In the genomic region with DNA sequence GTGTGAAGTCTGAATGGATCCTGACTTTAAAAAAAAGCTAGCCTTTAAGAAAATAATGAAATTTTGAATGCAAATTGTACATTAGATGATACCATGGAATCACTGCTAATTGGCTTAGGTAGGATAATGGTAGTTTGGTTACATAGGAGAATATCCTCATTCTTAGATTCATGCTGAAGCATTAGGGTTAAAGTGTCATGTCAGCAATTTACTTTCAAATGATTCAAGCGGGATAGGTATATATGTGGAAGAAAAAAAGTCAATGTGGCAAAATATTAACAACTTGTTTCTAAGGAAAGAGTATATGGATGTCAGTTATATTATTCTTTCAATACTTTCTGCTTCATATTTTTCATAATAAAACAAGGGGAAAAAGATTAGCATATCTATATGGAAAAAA, we compare ENCODE assay signal across 19 cellular contexts. TPM values are rescaled to one million over a fixed set of nuclear protein-coding genes. Genes with fewer than 3 reads are reported as not detected.
DNase-seq lines count a peak whose midpoint lies in the region; ATAC-seq, FAIRE-seq and TF ChIP-seq lines count a peak whose summit lies in the region.
"Had no signal": no experiment of that assay in that cellular context is flagged by ENCODE, and none has a peak within 500 bp of the region (broad histone marks: within the 10 kb centered on the region; RNA-seq: fewer than 3 reads in every experiment).

No MANE protein-coding gene starts in this region.

- H3K27me3 Mint-ChIP-seq in activated T-helper 1 cell treated with anti-CD3 and anti-CD28 coated beads, Interleukin-12 subunit alpha, Interleukin-12 subunit beta, Interleukin-2, Interleukin-4 antibody, amounts not matched to agents 30 ng/mL and 10 ng/mL and 1 ng/mL, durations not matched to agents 14 hours and 24 hours and 36 hours (ENCODE audit: insufficient read depth): no peaks in the 10 kb centered on the region
- H3K27me3 Mint-ChIP-seq: CD4-positive, alpha-beta memory T cell had no signal

- H3K36me3 ChIP-seq in K562 (ENCODE audit: control insufficient read depth, insufficient read depth, low read length) (peaks cover 19% of the 10 kb centered on the region), pancreas (no peaks in the 10 kb centered on the region), neuronal stem cell (replicated peaks in 1 of 2; ENCODE audit: control insufficient read depth in 2 of 2, insufficient read depth in 2 of 2, low read length in 2 of 2) (peaks cover 0 to 45% of the 10 kb centered on the region in 2 donors)

- H2AFZ ChIP-seq in K562 (ENCODE audit: low read depth, low read length) (no peak overlapping the region), neuronal stem cell (ENCODE audit: low read length) (no peak overlapping the region)
- H2AFZ ChIP-seq: GM23338 had no signal

- FAIRE-seq in A549 (lab: Jason Lieb, UNC) (peak; percentile 67), G401.6 (lab: Jason Lieb, UNC) (peak; percentile 90), K562 (lab: Jason Lieb, UNC) (no peak), pancreas (lab: Jason Lieb, UNC) (peak; percentile 26)
- FAIRE-seq: GM12878 had no signal

- CTCF ChIA-PET in A549 (lab: Yijun Ruan, JAX) (interaction anchor here (1.1 kb wide), 1 partner anchor 14 kb away, joined by 4 read pairs; no protein-coding TSS in a partner anchor), K562 (lab: Yijun Ruan, JAX; ENCODE audit: low intra/inter-chr PET ratio) (no interaction called here)

- peaks cover 7% of the 10 kb centered on the region for H3K36me3 Mint-ChIP-seq in activated T-helper 1 cell treated with anti-CD3 and anti-CD28 coated beads, Interleukin-12 subunit alpha, Interleukin-12 subunit beta, Interleukin-2, Interleukin-4 antibody, amounts not matched to agents 30 ng/mL and 10 ng/mL and 1 ng/mL, durations not matched to agents 14 hours and 24 hours and 36 hours (ENCODE audit: low read depth)

- H2AK5ac ChIP-seq in neuronal stem cell (ENCODE audit: low read depth, low read length): no peak overlapping the region

- TF ChIP-seq POLR2A in A549 (IDR thresholded peaks at IDR 0.05; ENCODE audit: low read length) (no peak), K562 (conservative IDR thresholded peaks at IDR 0.05) (no peak)

- H2BK5ac ChIP-seq in neuronal stem cell (ENCODE audit: low read length): no peak overlapping the region

- H2BK15ac ChIP-seq in neuronal stem cell (ENCODE audit: low read length): no peak overlapping the region

- 95% methylated on average over 1 of the region's 1 CpG for WGBS in A549 (ENCODE audit: missing lambda C conversion rate)
- 94% methylated on average over 1 of the region's 1 CpG for WGBS in K562 (ENCODE audit: insufficient coverage, low coverage, missing lambda C conversion rate)
- WGBS in pancreas, 2 donors: 91 to 97% methylated on average over 1 of the region's 1 CpG
- whole genome bisulfite sequencing in neuronal stem cell (ENCODE audit: extremely low coverage in 2 of 2, insufficient read length in 2 of 2, insufficient replicate concordance in 1 of 2), 2 donors: no CpG with 5 or more reads among the region's 1 CpG

- H3K27ac ChIP-seq in A549 (no peak overlapping the region), K562 (ENCODE audit: extremely low read depth, low read depth, low read length) (no peak overlapping the region), pancreas (no peak overlapping the region), neuronal stem cell (replicated peaks; ENCODE audit: low read length) (no peak overlapping the region)

- no peaks in the 10 kb centered on the region for H3K79me1 ChIP-seq in neuronal stem cell (ENCODE audit: low read depth, low read length)

- DNase-seq in A549 (ENCODE audit: low read depth in 1 of 2, low spot score in 1 of 2) (no peak), K562 (ENCODE audit: extremely low read depth in 1 of 4, low spot score in 3 of 4) (no peak), pancreas (no peak), neuronal stem cell (ENCODE audit: low spot score) (no peak), OCI-M1 (lab: John Stamatoyannopoulos, UW) (no peak)
- no peak for DNase-seq in activated T-helper 1 cell treated with anti-CD3 and anti-CD28 coated beads, Interleukin-12 subunit alpha, Interleukin-12 subunit beta, Interleukin-2, Interleukin-4 antibody, amounts not matched to agents 30 ng/mL and 10 ng/mL and 1 ng/mL, durations not matched to agents 14 hours and 24 hours and 36 hours (ENCODE audit: low spot score)
- DNase-seq: 8988T; C1 segment of cervical spinal cord; Calu3; CD4-positive, alpha-beta memory T cell; COR-L47; DMS153; DND-41; GDM1; H7; HCEC 1CT had no signal

- in situ Hi-C loops in K562 (cut with MboI): no loop called here

- H4K8ac ChIP-seq in neuronal stem cell (ENCODE audit: low read depth, low read length): no peak overlapping the region

- peaks cover 6% of the 10 kb centered on the region for H3K4me1 Mint-ChIP-seq in activated T-helper 1 cell treated with anti-CD3 and anti-CD28 coated beads, Interleukin-12 subunit alpha, Interleukin-12 subunit beta, Interleukin-2, Interleukin-4 antibody, amounts not matched to agents 30 ng/mL and 10 ng/mL and 1 ng/mL, durations not matched to agents 14 hours and 24 hours and 36 hours (ENCODE audit: low read depth)
- H3K4me1 Mint-ChIP-seq: GM23338 had no signal

- H3K14ac ChIP-seq in neuronal stem cell (ENCODE audit: low read length): no peak overlapping the region

- peaks cover 8% of the 10 kb centered on the region; the same call in 2 of the 3 replicates for H3K4me1 ChIP-seq in A549
- H3K4me1 ChIP-seq in K562 (replicated peaks in 1 of 2; ENCODE audit: control insufficient read depth in 2 of 2, insufficient read depth in 2 of 2, low read length in 2 of 2): no peaks in the 10 kb centered on the region
- H3K4me1 ChIP-seq in pancreas: peaks cover 0 to 7% (median 0%) of the 10 kb centered on the region in 3 donors
- peaks cover 0 to 1% of the 10 kb centered on the region in 2 donors for H3K4me1 ChIP-seq in neuronal stem cell (ENCODE audit: control insufficient read depth in 2 of 2, insufficient read depth in 1 of 2, low read depth in 1 of 2, low read length in 2 of 2)

- TF ChIP-seq RAD21 in A549 (conservative IDR thresholded peaks at IDR 0.05 in 1 of 2, IDR thresholded peaks at IDR 0.05 in 1 of 2) (no peak), K562 (CRISPR knock-in tag; conservative IDR thresholded peaks at IDR 0.05 in 1 of 2, IDR thresholded peaks at IDR 0.05 in 1 of 2) (no peak)

- H4K91ac ChIP-seq in neuronal stem cell (ENCODE audit: low read depth, low read length, poor library complexity): no peak overlapping the region

- H3K4me2 ChIP-seq in A549: no peak overlapping the region
- no peak overlapping the region for H3K4me2 ChIP-seq in K562 (ENCODE audit: insufficient read depth, low read length)
- no peak overlapping the region for H3K4me2 ChIP-seq in neuronal stem cell (ENCODE audit: insufficient read depth, low read length, poor library complexity, severe bottlenecking)
- H3K4me2 ChIP-seq: GM23338 had no signal

- POLR2A ChIA-PET in A549 (lab: Yijun Ruan, JAX) (no interaction called here), K562 (lab: Yijun Ruan, JAX) (interaction anchor here (0.7 to 1.6 kb wide), 4 partner anchors 8 to 1497 kb away, joined by 3 to 4 read pairs (median 4); a partner anchor contains a TSS)

- intact Hi-C loops in K562 (cut with micrococcal nuclease) (no loop called here), pancreas (cut with DNase I) (no loop called here)
- intact Hi-C loops in activated T-helper 1 cell treated with anti-CD3 and anti-CD28 coated beads, Interleukin-12 subunit alpha, Interleukin-12 subunit beta, Interleukin-2, Interleukin-4 antibody, amounts not matched to agents 30 ng/mL and 10 ng/mL and 1 ng/mL, durations not matched to agents 14 hours and 24 hours and 36 hours (cut with micrococcal nuclease): no loop called here

- H3K9ac ChIP-seq in K562 (ENCODE audit: insufficient read depth in 1 of 2, low read depth in 2 of 2, low read length in 2 of 2): no peak overlapping the region
- H3K9ac ChIP-seq in neuronal stem cell (ENCODE audit: low read depth, low read length, poor library complexity): no peak overlapping the region

- no peaks in the 10 kb centered on the region for H3K27me3 ChIP-seq in K562 (ENCODE audit: control insufficient read depth in 2 of 2, insufficient read depth in 2 of 2, low read length in 2 of 2)
- H3K27me3 ChIP-seq in pancreas: no peaks in the 10 kb centered on the region
- no peaks in the 10 kb centered on the region for H3K27me3 ChIP-seq in neuronal stem cell (ENCODE audit: control insufficient read depth in 3 of 3, insufficient read depth in 3 of 3, low read depth in 1 of 3, low read length in 3 of 3)

- no peak overlapping the region for H3K4me3 Mint-ChIP-seq in activated T-helper 1 cell treated with anti-CD3 and anti-CD28 coated beads, Interleukin-12 subunit alpha, Interleukin-12 subunit beta, Interleukin-2, Interleukin-4 antibody, amounts not matched to agents 30 ng/mL and 10 ng/mL and 1 ng/mL, durations not matched to agents 14 hours and 24 hours and 36 hours
- H3K4me3 Mint-ChIP-seq: CD4-positive, alpha-beta memory T cell; GM23338 had no signal

- BruUV-seq in K562 (replicated peaks; lab: Mats Ljungman, UMichigan): no TSS peak

- H2BK120ac ChIP-seq in neuronal stem cell (ENCODE audit: low read depth, low read length): no peak overlapping the region

- no peak overlapping the region for H2BK12ac ChIP-seq in neuronal stem cell (ENCODE audit: low read length)

- H3K4me3 ChIP-seq in A549 (no peak overlapping the region), K562 (no peak overlapping the region), pancreas (no peak overlapping the region), neuronal stem cell (ENCODE audit: low read length in 2 of 2) (no peak overlapping the region)
- H3K4me3 ChIP-seq: GM12878, GM23338 had no signal

- H4K20me1 ChIP-seq in K562 (replicated peaks; ENCODE audit: control insufficient read depth, insufficient read depth, low read length): no peaks in the 10 kb centered on the region

- peaks cover 7% of the 10 kb centered on the region; the same call in 2 of the 3 replicates for H3K79me2 ChIP-seq in K562 (ENCODE audit: control insufficient read depth, insufficient read depth, low read length)

- no peaks in the 10 kb centered on the region for H3K9me3 Mint-ChIP-seq in activated T-helper 1 cell treated with anti-CD3 and anti-CD28 coated beads, Interleukin-12 subunit alpha, Interleukin-12 subunit beta, Interleukin-2, Interleukin-4 antibody, amounts not matched to agents 30 ng/mL and 10 ng/mL and 1 ng/mL, durations not matched to agents 14 hours and 24 hours and 36 hours
- H3K9me3 Mint-ChIP-seq: CD4-positive, alpha-beta memory T cell; GM23338 had no signal

- TF ChIP-seq CTCF in A549 (IDR thresholded peaks at IDR 0.05): no peak
- no peak for TF ChIP-seq CTCF in K562 (IDR thresholded peaks at IDR 0.05 in 2 of 3, conservative IDR thresholded peaks at IDR 0.05 in 1 of 3; ENCODE audit: insufficient read depth in 2 of 3, low read depth in 1 of 3, low read length in 3 of 3)
- no peak for TF ChIP-seq CTCF in pancreas (IDR thresholded peaks at IDR 0.05)

- no peak overlapping the region for H3K27ac Mint-ChIP-seq in activated T-helper 1 cell treated with anti-CD3 and anti-CD28 coated beads, Interleukin-12 subunit alpha, Interleukin-12 subunit beta, Interleukin-2, Interleukin-4 antibody, amounts not matched to agents 30 ng/mL and 10 ng/mL and 1 ng/mL, durations not matched to agents 14 hours and 24 hours and 36 hours
- H3K27ac Mint-ChIP-seq: CD4-positive, alpha-beta memory T cell; GM23338 had no signal

- no peak for TF ChIP-seq EP300 in A549 (IDR thresholded peaks at IDR 0.05)
- no peak for TF ChIP-seq EP300 in K562 (IDR thresholded peaks at IDR 0.05; ENCODE audit: low read length)

- H3K9me3 ChIP-seq in A549 (no peaks in the 10 kb centered on the region), K562 (replicated peaks; ENCODE audit: control insufficient read depth, insufficient read depth, low read depth, low read length) (no peaks in the 10 kb centered on the region), pancreas (no peaks in the 10 kb centered on the region), neuronal stem cell (replicated peaks in 1 of 2; ENCODE audit: control insufficient read depth in 2 of 2, insufficient read depth in 1 of 2, low read depth in 1 of 2, low read length in 2 of 2) (no peaks in the 10 kb centered on the region)

- H3K4ac ChIP-seq in neuronal stem cell (ENCODE audit: low read length): no peak overlapping the region

- ATAC-seq in A549: no peak
- ATAC-seq in K562: no peak
- ATAC-seq in pancreas: no peak
- ATAC-seq: GM12878, GM23338 had no signal

- H3K9me1 ChIP-seq in K562 (ENCODE audit: control insufficient read depth, insufficient read depth, low read length): no peaks in the 10 kb centered on the region

- H3K18ac ChIP-seq in neuronal stem cell (ENCODE audit: low read length): no peak overlapping the region

- no peak overlapping the region for H3K23ac ChIP-seq in neuronal stem cell (ENCODE audit: low read depth, low read length, poor library complexity)

RNA-seq across cellular contexts. Expression of a gene that starts 7.5 kb away (rescaled TPM):
- polyA plus RNA-seq in A549 (2011; rRNA removed): 108 and 118 TPM in 2 replicates
- polyA plus RNA-seq in A549 (2012; cell fraction: cytosol; rRNA removed): 39.3 and 43.4 TPM in 2 replicates
- polyA plus RNA-seq in A549 (2012; cell fraction: nucleus; rRNA removed): 12.1 and 19.5 TPM in 2 replicates
- 43.4 to 49.6 TPM (median 49.5 TPM) in 3 replicates for polyA plus RNA-seq in A549 (2017; fragmentation: RNase III; extraction: RNeasy Plus Mini Kit Qiagen cat#74134 plus additional on column Dnase treatment)
- polyA minus RNA-seq in A549 (2011; rRNA and poly(A)+ RNA removed): 27.7 and 29.1 TPM in 2 replicates
- total RNA-seq in K562 (2011; cell fraction: chromatin; rRNA removed; ENCODE audit: low replicate concordance): 13.1 and 31.6 TPM in 2 replicates
- 6.7 and 8.3 TPM in 2 replicates for total RNA-seq in K562 (2011; cell fraction: nucleolus; rRNA removed)
- total RNA-seq in K562 (2011; cell fraction: nucleoplasm; rRNA removed): 16.2 and 18.0 TPM in 2 replicates
- 38.0 and 40.2 TPM in 2 replicates for total RNA-seq in K562 (2014; rRNA removed)
- total RNA-seq in K562 (2014; rRNA removed; fragmentation: Illumina TruSeq; extraction: Trizol): 36.9 and 41.2 TPM in 2 replicates
- 35.4 and 36.0 TPM in 2 replicates for total RNA-seq in K562 (2015; rRNA removed; fragmentation: Illumina TruSeq; extraction: Trizol)
- total RNA-seq in K562 (2021): 28.9 and 29.4 TPM in 2 replicates
- 57.8 and 67.8 TPM in 2 replicates for polyA plus RNA-seq in K562 (2011; rRNA removed)
- 26.6 and 49.6 TPM in 2 replicates for polyA plus RNA-seq in K562 (2011; cell fraction: cytosol; rRNA removed)
- 14.5 and 23.0 TPM in 2 replicates for polyA plus RNA-seq in K562 (2011; cell fraction: nucleus; rRNA removed)
- polyA plus RNA-seq in K562 (2012): 29.4 and 32.4 TPM in 2 replicates
- 38.5 and 51.0 TPM in 2 replicates for polyA plus RNA-seq in K562 (2014; fragmentation: Illumina TruSeq; extraction: Trizol)
- polyA plus RNA-seq in K562 (2014; fragmentation: Nextera tagmentation; extraction: Ambion mirVana): 10 to 100 TPM; 10.7 to 13.9 TPM
- 45.3 and 46.7 TPM in 2 replicates for polyA plus RNA-seq in K562 (2014; rRNA removed)
- polyA minus RNA-seq in K562 (2011; rRNA and poly(A)+ RNA removed): 32.3 and 38.1 TPM in 2 replicates
- 14.6 and 14.9 TPM in 2 replicates for polyA minus RNA-seq in K562 (2011; cell fraction: cytosol; rRNA and poly(A)+ RNA removed)
- 11.2 and 16.2 TPM in 2 replicates for polyA minus RNA-seq in K562 (2011; cell fraction: nucleus; rRNA and poly(A)+ RNA removed)
- 10 to 100 TPM; 10.2 to 19.3 (median 14.2) TPM for total RNA-seq in pancreas
- 10 to 100 TPM; 10.8 to 23.3 TPM for polyA plus RNA-seq in pancreas
- total RNA-seq in activated T-helper 1 cell treated with anti-CD3 and anti-CD28 coated beads, Interleukin-12 subunit alpha, Interleukin-12 subunit beta, Interleukin-2, Interleukin-4 antibody, amounts not matched to agents 30 ng/mL and 10 ng/mL and 1 ng/mL, durations not matched to agents 14 hours and 24 hours and 36 hours: 21.0 and 21.2 TPM in 2 replicates
- 37.4 TPM for polyA plus RNA-seq in neuronal stem cell (2013, experiment 1 of 2)
- 38.3 TPM for polyA plus RNA-seq in neuronal stem cell (2013, experiment 2 of 2)
